In the genomic region with DNA sequence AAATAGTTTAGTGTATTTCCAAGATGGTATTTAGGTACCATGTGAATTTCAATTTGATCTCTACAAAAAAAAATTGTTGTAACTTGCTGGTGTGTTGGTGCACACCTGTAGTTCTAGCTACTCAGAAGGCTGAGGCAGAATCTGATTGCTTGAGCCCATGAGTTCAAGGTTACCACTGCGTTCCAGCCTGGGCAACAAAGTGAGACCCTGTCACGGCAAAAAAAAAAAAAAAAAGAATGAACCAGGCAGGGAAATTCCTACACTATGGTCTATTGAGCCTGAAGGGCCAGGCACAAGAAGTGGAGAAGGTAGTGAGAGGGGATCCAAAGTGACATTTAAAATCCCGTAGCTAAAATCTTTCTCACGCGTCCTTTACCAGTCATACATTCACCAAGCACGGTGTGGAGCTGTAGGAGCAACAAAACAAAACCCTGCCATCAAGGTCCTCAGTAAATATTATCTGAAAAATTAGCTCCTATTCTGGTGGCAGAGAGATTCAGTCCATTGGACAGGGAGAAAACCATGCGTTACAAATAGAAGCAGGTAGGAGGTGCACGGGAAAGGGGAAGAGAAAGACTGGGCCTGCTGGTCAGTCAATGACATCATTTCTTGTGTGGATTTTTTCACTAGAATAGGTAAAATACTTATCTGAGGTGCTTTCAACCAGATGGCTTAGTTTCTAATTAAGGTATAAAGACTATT, we compare ENCODE assay signal across 1 cellular context.
TF ChIP-seq lines count a peak whose summit lies in the region.

No MANE protein-coding gene starts in this region.

TF ChIP-seq in GM12878, 131 proteins besides CTCF, POLR2A, EP300 and RAD21 (continues in another document):
- TF ChIP-seq KDM1A (IDR thresholded peaks at IDR 0.05; ENCODE audit: borderline replicate concordance) (no peak), EED (IDR thresholded peaks at IDR 0.05; ENCODE audit: low read depth) (peak; percentile 75), USF2 (IDR thresholded peaks at IDR 0.05; ENCODE audit: borderline replicate concordance, low read depth, low read length) (no peak), TCF3 (IDR thresholded peaks at IDR 0.05; ENCODE audit: borderline replicate concordance, insufficient read depth, low read depth, low read length) (no peak), TARDBP (IDR thresholded peaks at IDR 0.05; ENCODE audit: borderline replicate concordance) (no peak), SMC3 (IDR thresholded peaks at IDR 0.05; ENCODE audit: borderline replicate concordance, low read length) (peak; percentile 15; the same call in 1 of the 2 replicates), ZBED1 (IDR thresholded peaks at IDR 0.05; ENCODE audit: borderline replicate concordance) (no peak), SREBF1 (IDR thresholded peaks at IDR 0.05; ENCODE audit: low read length) (no peak), CBFB (IDR thresholded peaks at IDR 0.05; ENCODE audit: low read depth) (no peak), RAD51 (IDR thresholded peaks at IDR 0.05) (no peak), NRF1 (conservative IDR thresholded peaks at IDR 0.05; ENCODE audit: low read depth, low read length) (no peak), RELB (IDR thresholded peaks at IDR 0.05; ENCODE audit: low read depth) (0 out of 2 replicates have a peak, but pooled peaks have one; percentile 19), ZNF217 (IDR thresholded peaks at IDR 0.05) (no peak), NFIC (IDR thresholded peaks at IDR 0.05; ENCODE audit: low read depth, low read length) (peak; percentile 71; the same call in 1 of the 2 replicates), BRCA1 (IDR thresholded peaks at IDR 0.05; ENCODE audit: low read depth, low read length) (no peak), PML (IDR thresholded peaks at IDR 0.05; ENCODE audit: low read length) (no peak), SPI1 (IDR thresholded peaks at IDR 0.05; ENCODE audit: borderline replicate concordance, insufficient read depth, low read depth, low read length) (peak; percentile 72; the same call in 1 of the 2 replicates), SMAD1 (IDR thresholded peaks at IDR 0.05; ENCODE audit: low read depth, partially characterized antibody) (no peak), SIX5 (IDR thresholded peaks at IDR 0.05; ENCODE audit: low read depth, low read length, severe bottlenecking) (no peak), RUNX3 (IDR thresholded peaks at IDR 0.05; ENCODE audit: low read length) (no peak; the same call in 1 of the 2 replicates), POLR2AphosphoS2 (IDR thresholded peaks at IDR 0.05; ENCODE audit: low read depth, low read length) (no peak), YY1 (IDR thresholded peaks at IDR 0.05; ENCODE audit: low read depth, low read length) (no peak), RCOR1 (conservative IDR thresholded peaks at IDR 0.05; ENCODE audit: low read depth, low read length) (no peak), WRNIP1 (IDR thresholded peaks at IDR 0.05; ENCODE audit: borderline replicate concordance, low read depth, low read length) (no peak), SREBF2 (IDR thresholded peaks at IDR 0.05; ENCODE audit: low read length) (no peak), NFXL1 (IDR thresholded peaks at IDR 0.05; ENCODE audit: borderline replicate concordance) (no peak), E2F8 (IDR thresholded peaks at IDR 0.05; ENCODE audit: low read depth, partially characterized antibody) (no peak)
- TF ChIP-seq, protein P1, sequence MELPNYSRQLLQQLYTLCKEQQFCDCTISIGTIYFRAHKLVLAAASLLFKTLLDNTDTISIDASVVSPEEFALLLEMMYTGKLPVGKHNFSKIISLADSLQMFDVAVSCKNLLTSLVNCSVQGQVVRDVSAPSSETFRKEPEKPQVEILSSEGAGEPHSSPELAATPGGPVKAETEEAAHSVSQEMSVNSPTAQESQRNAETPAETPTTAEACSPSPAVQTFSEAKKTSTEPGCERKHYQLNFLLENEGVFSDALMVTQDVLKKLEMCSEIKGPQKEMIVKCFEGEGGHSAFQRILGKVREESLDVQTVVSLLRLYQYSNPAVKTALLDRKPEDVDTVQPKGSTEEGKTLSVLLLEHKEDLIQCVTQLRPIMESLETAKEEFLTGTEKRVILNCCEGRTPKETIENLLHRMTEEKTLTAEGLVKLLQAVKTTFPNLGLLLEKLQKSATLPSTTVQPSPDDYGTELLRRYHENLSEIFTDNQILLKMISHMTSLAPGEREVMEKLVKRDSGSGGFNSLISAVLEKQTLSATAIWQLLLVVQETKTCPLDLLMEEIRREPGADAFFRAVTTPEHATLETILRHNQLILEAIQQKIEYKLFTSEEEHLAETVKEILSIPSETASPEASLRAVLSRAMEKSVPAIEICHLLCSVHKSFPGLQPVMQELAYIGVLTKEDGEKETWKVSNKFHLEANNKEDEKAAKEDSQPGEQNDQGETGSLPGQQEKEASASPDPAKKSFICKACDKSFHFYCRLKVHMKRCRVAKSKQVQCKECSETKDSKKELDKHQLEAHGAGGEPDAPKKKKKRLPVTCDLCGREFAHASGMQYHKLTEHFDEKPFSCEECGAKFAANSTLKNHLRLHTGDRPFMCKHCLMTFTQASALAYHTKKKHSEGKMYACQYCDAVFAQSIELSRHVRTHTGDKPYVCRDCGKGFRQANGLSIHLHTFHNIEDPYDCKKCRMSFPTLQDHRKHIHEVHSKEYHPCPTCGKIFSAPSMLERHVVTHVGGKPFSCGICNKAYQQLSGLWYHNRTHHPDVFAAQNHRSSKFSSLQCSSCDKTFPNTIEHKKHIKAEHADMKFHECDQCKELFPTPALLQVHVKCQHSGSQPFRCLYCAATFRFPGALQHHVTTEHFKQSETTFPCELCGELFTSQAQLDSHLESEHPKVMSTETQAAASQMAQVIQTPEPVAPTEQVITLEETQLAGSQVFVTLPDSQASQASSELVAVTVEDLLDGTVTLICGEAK (IDR thresholded peaks at IDR 0.05; ENCODE audit: borderline replicate concordance) = no peak
- TF ChIP-seq, protein P2, sequence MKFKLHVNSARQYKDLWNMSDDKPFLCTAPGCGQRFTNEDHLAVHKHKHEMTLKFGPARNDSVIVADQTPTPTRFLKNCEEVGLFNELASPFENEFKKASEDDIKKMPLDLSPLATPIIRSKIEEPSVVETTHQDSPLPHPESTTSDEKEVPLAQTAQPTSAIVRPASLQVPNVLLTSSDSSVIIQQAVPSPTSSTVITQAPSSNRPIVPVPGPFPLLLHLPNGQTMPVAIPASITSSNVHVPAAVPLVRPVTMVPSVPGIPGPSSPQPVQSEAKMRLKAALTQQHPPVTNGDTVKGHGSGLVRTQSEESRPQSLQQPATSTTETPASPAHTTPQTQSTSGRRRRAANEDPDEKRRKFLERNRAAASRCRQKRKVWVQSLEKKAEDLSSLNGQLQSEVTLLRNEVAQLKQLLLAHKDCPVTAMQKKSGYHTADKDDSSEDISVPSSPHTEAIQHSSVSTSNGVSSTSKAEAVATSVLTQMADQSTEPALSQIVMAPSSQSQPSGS (IDR thresholded peaks at IDR 0.05; ENCODE audit: low read length) = peak; percentile 56; the same call in 1 of the 2 replicates
- TF ChIP-seq, protein P3, sequence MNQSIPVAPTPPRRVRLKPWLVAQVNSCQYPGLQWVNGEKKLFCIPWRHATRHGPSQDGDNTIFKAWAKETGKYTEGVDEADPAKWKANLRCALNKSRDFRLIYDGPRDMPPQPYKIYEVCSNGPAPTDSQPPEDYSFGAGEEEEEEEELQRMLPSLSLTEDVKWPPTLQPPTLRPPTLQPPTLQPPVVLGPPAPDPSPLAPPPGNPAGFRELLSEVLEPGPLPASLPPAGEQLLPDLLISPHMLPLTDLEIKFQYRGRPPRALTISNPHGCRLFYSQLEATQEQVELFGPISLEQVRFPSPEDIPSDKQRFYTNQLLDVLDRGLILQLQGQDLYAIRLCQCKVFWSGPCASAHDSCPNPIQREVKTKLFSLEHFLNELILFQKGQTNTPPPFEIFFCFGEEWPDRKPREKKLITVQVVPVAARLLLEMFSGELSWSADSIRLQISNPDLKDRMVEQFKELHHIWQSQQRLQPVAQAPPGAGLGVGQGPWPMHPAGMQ (IDR thresholded peaks at IDR 0.05; ENCODE audit: borderline replicate concordance) = no peak
- TF ChIP-seq, protein P4, sequence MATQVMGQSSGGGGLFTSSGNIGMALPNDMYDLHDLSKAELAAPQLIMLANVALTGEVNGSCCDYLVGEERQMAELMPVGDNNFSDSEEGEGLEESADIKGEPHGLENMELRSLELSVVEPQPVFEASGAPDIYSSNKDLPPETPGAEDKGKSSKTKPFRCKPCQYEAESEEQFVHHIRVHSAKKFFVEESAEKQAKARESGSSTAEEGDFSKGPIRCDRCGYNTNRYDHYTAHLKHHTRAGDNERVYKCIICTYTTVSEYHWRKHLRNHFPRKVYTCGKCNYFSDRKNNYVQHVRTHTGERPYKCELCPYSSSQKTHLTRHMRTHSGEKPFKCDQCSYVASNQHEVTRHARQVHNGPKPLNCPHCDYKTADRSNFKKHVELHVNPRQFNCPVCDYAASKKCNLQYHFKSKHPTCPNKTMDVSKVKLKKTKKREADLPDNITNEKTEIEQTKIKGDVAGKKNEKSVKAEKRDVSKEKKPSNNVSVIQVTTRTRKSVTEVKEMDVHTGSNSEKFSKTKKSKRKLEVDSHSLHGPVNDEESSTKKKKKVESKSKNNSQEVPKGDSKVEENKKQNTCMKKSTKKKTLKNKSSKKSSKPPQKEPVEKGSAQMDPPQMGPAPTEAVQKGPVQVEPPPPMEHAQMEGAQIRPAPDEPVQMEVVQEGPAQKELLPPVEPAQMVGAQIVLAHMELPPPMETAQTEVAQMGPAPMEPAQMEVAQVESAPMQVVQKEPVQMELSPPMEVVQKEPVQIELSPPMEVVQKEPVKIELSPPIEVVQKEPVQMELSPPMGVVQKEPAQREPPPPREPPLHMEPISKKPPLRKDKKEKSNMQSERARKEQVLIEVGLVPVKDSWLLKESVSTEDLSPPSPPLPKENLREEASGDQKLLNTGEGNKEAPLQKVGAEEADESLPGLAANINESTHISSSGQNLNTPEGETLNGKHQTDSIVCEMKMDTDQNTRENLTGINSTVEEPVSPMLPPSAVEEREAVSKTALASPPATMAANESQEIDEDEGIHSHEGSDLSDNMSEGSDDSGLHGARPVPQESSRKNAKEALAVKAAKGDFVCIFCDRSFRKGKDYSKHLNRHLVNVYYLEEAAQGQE (IDR thresholded peaks at IDR 0.05; ENCODE audit: low read depth, low read length) = no peak
- TF ChIP-seq, protein P5, sequence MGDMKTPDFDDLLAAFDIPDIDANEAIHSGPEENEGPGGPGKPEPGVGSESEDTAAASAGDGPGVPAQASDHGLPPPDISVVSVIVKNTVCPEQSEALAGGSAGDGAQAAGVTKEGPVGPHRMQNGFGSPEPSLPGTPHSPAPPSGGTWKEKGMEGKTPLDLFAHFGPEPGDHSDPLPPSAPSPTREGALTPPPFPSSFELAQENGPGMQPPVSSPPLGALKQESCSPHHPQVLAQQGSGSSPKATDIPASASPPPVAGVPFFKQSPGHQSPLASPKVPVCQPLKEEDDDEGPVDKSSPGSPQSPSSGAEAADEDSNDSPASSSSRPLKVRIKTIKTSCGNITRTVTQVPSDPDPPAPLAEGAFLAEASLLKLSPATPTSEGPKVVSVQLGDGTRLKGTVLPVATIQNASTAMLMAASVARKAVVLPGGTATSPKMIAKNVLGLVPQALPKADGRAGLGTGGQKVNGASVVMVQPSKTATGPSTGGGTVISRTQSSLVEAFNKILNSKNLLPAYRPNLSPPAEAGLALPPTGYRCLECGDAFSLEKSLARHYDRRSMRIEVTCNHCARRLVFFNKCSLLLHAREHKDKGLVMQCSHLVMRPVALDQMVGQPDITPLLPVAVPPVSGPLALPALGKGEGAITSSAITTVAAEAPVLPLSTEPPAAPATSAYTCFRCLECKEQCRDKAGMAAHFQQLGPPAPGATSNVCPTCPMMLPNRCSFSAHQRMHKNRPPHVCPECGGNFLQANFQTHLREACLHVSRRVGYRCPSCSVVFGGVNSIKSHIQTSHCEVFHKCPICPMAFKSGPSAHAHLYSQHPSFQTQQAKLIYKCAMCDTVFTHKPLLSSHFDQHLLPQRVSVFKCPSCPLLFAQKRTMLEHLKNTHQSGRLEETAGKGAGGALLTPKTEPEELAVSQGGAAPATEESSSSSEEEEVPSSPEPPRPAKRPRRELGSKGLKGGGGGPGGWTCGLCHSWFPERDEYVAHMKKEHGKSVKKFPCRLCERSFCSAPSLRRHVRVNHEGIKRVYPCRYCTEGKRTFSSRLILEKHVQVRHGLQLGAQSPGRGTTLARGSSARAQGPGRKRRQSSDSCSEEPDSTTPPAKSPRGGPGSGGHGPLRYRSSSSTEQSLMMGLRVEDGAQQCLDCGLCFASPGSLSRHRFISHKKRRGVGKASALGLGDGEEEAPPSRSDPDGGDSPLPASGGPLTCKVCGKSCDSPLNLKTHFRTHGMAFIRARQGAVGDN (IDR thresholded peaks at IDR 0.05) = no peak
